Comparison of ENCODE assay signal across 8 cellular contexts in genomic region chr7:135147899-135148721, GRCh38. TPM values are rescaled to one million over a fixed set of nuclear protein-coding genes. Genes with fewer than 3 reads are reported as not detected.
DNase-seq lines count a peak whose midpoint lies in the region; ATAC-seq and TF ChIP-seq lines count a peak whose summit lies in the region.

Gene TMEM140, plus strand, starts transcription at chr7:135148072. Its CDS starts 16,370 bp downstream, at chr7:135164442.

- 8 to 16% (median 12%) methylated on average over 13 of the region's 13 CpGs for WGBS in adrenal gland, 4 donors

- peak; percentile 80 for ATAC-seq in HG02970 (IDR thresholded peaks at IDR 0.05; ENCODE audit: low FRiP score, unreplicated experiment)
- ATAC-seq in RWPE2 (ENCODE audit: low read depth), result peak; percentile 70
- peak; percentile 93 for ATAC-seq in stimulated activated effector memory CD8-positive, alpha-beta T cell treated with anti-CD3 and anti-CD28 coated beads, Interleukin-12 subunit alpha, Interleukin-12 subunit beta, amount 100 ng/mL, for 72 hours

- H3K4me1 ChIP-seq in RWPE2 (ENCODE audit: insufficient read depth, poor library complexity, severe bottlenecking) (no peaks in the 10 kb centered on the region), adrenal gland (replicated peaks in 1 of 2) (peaks cover 39 to 58% of the 10 kb centered on the region in 2 donors)

- H3K9me3 ChIP-seq in RWPE2 (ENCODE audit: severe bottlenecking) (no peaks in the 10 kb centered on the region), adrenal gland (replicated peaks in 1 of 3) (no peaks in the 10 kb centered on the region)

- intact Hi-C loops in adrenal gland (cut with DNase I), result no loop called here

- no peak for TF ChIP-seq CTCF in RWPE2 (IDR thresholded peaks at IDR 0.05; ENCODE audit: poor library complexity, severe bottlenecking)
- peak in 1 of 6 experiments; percentile 11 for TF ChIP-seq CTCF in adrenal gland (IDR thresholded peaks at IDR 0.05)

- peak in 1 of 2 donors; percentile 75 for TF ChIP-seq POLR2A in adrenal gland (IDR thresholded peaks at IDR 0.05)

- no peaks in the 10 kb centered on the region for H3K27me3 ChIP-seq in RWPE2 (ENCODE audit: insufficient read depth, poor library complexity, severe bottlenecking)
- no peaks in the 10 kb centered on the region for H3K27me3 ChIP-seq in adrenal gland

- H3K27ac ChIP-seq in RWPE2 (ENCODE audit: poor library complexity, severe bottlenecking) (no peak within 1 kb of the TSS), adrenal gland (peak within 1 kb of the TSS; percentile 90 to 96 (median 91))

- H3K4me3 ChIP-seq in RWPE2 (ENCODE audit: severe bottlenecking), result peak within 1 kb of the TSS; percentile 21
- H3K4me3 ChIP-seq in adrenal gland, result peak within 1 kb of the TSS in 3 of 4 donors; percentile 45 to 75 (median 46)

- no peaks in the 10 kb centered on the region for H3K36me3 ChIP-seq in RWPE2 (ENCODE audit: low read depth)
- no peaks in the 10 kb centered on the region for H3K36me3 ChIP-seq in adrenal gland (replicated peaks in 1 of 2)

- peak within 1 kb of the TSS; percentile 90 for H3K27ac Mint-ChIP-seq in stimulated activated effector memory CD8-positive, alpha-beta T cell treated with anti-CD3 and anti-CD28 coated beads, Interleukin-12 subunit alpha, Interleukin-12 subunit beta, amount 100 ng/mL, for 72 hours

- H3K9me3 Mint-ChIP-seq in stimulated activated effector memory CD8-positive, alpha-beta T cell treated with anti-CD3 and anti-CD28 coated beads, Interleukin-12 subunit alpha, Interleukin-12 subunit beta, amount 100 ng/mL, for 72 hours, result no peaks in the 10 kb centered on the region

- peaks cover 21% of the 10 kb centered on the region for H3K36me3 Mint-ChIP-seq in stimulated activated effector memory CD8-positive, alpha-beta T cell treated with anti-CD3 and anti-CD28 coated beads, Interleukin-12 subunit alpha, Interleukin-12 subunit beta, amount 100 ng/mL, for 72 hours

- DNase-seq in activated gamma-delta T cell treated with Interleukin-2 at 50 U/mL for 16 hours (peak; percentile 56), activated gamma-delta T cell (lab: John Stamatoyannopoulos, UW) (no peak), RWPE2 (ENCODE audit: low spot score) (no peak), adrenal gland (peak in 4 of 7 donors; percentile 56 to 77 (median 60)), inferior parietal cortex (ENCODE audit: extremely low spot score) (peak; percentile 74), NCI-H446 treated with DMSO at 0.1 percent for 48 hours (lab: John Stamatoyannopoulos, UW) (no peak)
- peak; percentile 35 to 78 for DNase-seq in stimulated activated effector memory CD8-positive, alpha-beta T cell treated with anti-CD3 and anti-CD28 coated beads, Interleukin-12 subunit alpha, Interleukin-12 subunit beta, amount 100 ng/mL, for 72 hours (ENCODE audit: low spot score in 2 of 2)

- peaks cover 70% of the 10 kb centered on the region for H3K4me1 Mint-ChIP-seq in stimulated activated effector memory CD8-positive, alpha-beta T cell treated with anti-CD3 and anti-CD28 coated beads, Interleukin-12 subunit alpha, Interleukin-12 subunit beta, amount 100 ng/mL, for 72 hours

- H3K4me3 Mint-ChIP-seq in stimulated activated effector memory CD8-positive, alpha-beta T cell treated with anti-CD3 and anti-CD28 coated beads, Interleukin-12 subunit alpha, Interleukin-12 subunit beta, amount 100 ng/mL, for 72 hours, result peak within 1 kb of the TSS; percentile 74

RNA-seq across cellular contexts. Expression of gene TMEM140, which starts in this region (rescaled TPM):
- 10 to 100 TPM in 7 of 8 donors, 1 to 10 TPM in 1; 9.4 to 62.9 (median 31.2) TPM for total RNA-seq in adrenal gland
- 10 to 100 TPM; 10.9 to 18.3 (median 14.6) TPM for polyA plus RNA-seq in adrenal gland

Comparison
In these comparisons a context has a peak if more than half of its experiments do, and no peak if none do; other contexts are left out.
1. DNase-seq: peak in activated gamma-delta T cell treated with Interleukin-2 at 50 U/mL for 16 hours (single experiment), adrenal gland (4 of 7), inferior parietal cortex (single experiment) and stimulated activated effector memory CD8-positive, alpha-beta T cell treated with anti-CD3 and anti-CD28 coated beads, Interleukin-12 subunit alpha, Interleukin-12 subunit beta, amount 100 ng/mL, for 72 hours (2 of 2); none in activated gamma-delta T cell (single experiment), RWPE2 (single experiment) and NCI-H446 treated with DMSO at 0.1 percent for 48 hours (single experiment).
2. Peak in every context shown above with its lines, with median percentiles within 50 percentile points of each other: ATAC-seq.